7 cellular contexts compared by ENCODE assay signal in the genomic region with DNA sequence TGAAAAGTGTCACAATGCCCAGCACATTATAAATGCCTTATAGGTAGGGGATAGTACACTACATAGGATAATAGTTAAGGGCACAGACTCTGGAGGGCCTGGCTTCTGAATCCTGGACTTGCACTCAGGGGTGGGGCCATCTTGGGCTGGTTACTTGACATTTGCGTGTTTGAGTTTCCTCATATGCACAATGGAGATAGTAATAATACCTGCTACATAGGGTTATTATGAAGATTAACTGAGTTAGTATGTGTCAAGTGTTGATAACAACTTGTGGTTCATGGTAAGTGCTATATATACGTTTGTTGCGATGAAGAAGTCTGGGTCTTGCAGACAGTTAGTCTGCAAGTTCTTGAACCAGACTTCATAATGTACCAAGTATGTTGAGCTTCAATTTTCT.
"Had no signal": no experiment of that assay in that cellular context is flagged by ENCODE, and none has a peak within 500 bp of the region (broad histone marks: within the 10 kb centered on the region; RNA-seq: fewer than 3 reads in every experiment).

No MANE protein-coding gene starts in this region.

- H3K36me3 ChIP-seq: HAP-1 had no signal

- DNase-seq: GOT3, H7, HFFc6, KG1 had no signal

- H3K27me3 Mint-ChIP-seq: IgD-negative memory B cell had no signal

- H3K4me3 ChIP-seq: HAP-1 had no signal

- H3K9me3 ChIP-seq: HAP-1 had no signal

- H3K27ac Mint-ChIP-seq: IgD-negative memory B cell had no signal

- H3K36me3 Mint-ChIP-seq: IgD-negative memory B cell had no signal

- H3K4me3 Mint-ChIP-seq: IgD-negative memory B cell had no signal

- H3K9me3 Mint-ChIP-seq: HFFc6, IgD-negative memory B cell had no signal

- H3K4me1 Mint-ChIP-seq: IgD-negative memory B cell had no signal

- H3K27ac ChIP-seq: HL-60 had no signal
